Comparison of ENCODE assay signal across 12 cellular contexts in the genomic region with DNA sequence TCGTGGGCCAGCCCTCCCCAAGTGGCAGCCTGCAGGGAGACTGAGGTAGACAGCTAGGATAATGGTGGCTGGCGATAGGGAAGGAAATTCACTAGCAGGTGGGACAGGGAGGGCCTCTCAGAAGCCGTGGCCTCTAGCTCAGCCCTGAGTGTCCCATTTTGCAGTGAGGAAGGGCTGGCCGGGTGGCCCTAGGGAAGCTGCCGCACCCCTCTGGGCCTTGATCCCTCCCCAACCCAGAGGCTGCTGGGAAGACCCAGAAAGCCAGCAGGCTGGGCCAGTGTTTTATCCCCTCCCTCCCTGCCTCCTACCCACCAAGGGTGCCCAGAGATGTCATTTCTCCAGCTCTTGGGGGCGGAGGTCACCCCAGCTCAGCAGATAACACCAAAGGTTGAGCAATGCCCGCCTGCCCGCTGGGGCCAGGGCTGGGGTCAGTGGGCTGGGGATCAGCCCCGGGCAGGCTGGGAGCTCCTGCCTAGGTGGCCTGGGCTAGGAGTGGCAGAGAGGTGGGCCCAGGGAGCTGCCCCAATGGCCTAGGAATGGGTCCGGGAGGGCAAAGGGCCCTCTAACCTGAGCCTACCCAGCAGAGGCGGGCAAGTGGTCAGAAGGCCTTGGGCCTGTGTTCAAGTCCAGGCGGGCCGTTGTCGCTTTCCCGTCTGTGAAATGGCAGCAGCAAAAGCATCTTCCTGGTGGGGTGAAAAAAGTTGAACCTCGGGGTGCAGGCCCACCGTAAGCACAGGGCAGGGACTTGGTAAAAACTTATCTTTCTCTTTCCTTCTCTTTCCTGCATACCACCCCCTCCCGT. TPM values are rescaled to one million over a fixed set of nuclear protein-coding genes. Genes with fewer than 3 reads are reported as not detected.
DNase-seq lines count a peak whose midpoint lies in the region; ATAC-seq and TF ChIP-seq lines count a peak whose summit lies in the region.
"Had no signal": no experiment of that assay in that cellular context is flagged by ENCODE, and none has a peak within 500 bp of the region (broad histone marks: within the 10 kb centered on the region; RNA-seq: fewer than 3 reads in every experiment).

No MANE protein-coding gene starts in this region.

- H3K9me3 ChIP-seq in right atrium auricular region = no peaks in the 10 kb centered on the region
- H3K9me3 ChIP-seq in heart right ventricle = no peaks in the 10 kb centered on the region
- H3K9me3 ChIP-seq in adipocyte (ENCODE audit: control insufficient read depth, low read length) = no peaks in the 10 kb centered on the region
- H3K9me3 ChIP-seq in uterus = no peaks in the 10 kb centered on the region
- H3K9me3 ChIP-seq: BLaER1 had no signal

- no peak for TF ChIP-seq POLR2A in uterus (IDR thresholded peaks at IDR 0.05)

- H3K36me3 ChIP-seq in right atrium auricular region (peaks cover 20% of the 10 kb centered on the region), heart right ventricle (peaks cover 0 to 20% (median 0%) of the 10 kb centered on the region in 9 donors), adipocyte (ENCODE audit: control insufficient read depth, insufficient read depth, low read length, severe bottlenecking) (peaks cover 18% of the 10 kb centered on the region), uterus (no peaks in the 10 kb centered on the region)

- no peak overlapping the region for H3K4me3 ChIP-seq in right atrium auricular region
- no peak overlapping the region for H3K4me3 ChIP-seq in heart right ventricle
- H3K4me3 ChIP-seq in adipocyte (ENCODE audit: low read length) = no peak overlapping the region
- no peak overlapping the region for H3K4me3 ChIP-seq in uterus
- H3K4me3 ChIP-seq: BLaER1 had no signal

- no peaks in the 10 kb centered on the region for H3K36me3 Mint-ChIP-seq in naive B cell

- H3K27me3 ChIP-seq in right atrium auricular region (no peaks in the 10 kb centered on the region), heart right ventricle (peaks cover 0 to 9% (median 0%) of the 10 kb centered on the region in 7 donors), adipocyte (replicated peaks; ENCODE audit: control insufficient read depth, insufficient read depth, low read length) (no peaks in the 10 kb centered on the region), uterus (no peaks in the 10 kb centered on the region)
- H3K27me3 ChIP-seq: BLaER1, brain microvascular endothelial cell had no signal

- ATAC-seq in heart right ventricle (no peak), naive B cell (ENCODE audit: low read depth in 2 of 2) (no peak)
- ATAC-seq: T-helper 17 cell had no signal

- H3K27me3 Mint-ChIP-seq in naive B cell = peaks cover 0 to 18% (median 9%) of the 10 kb centered on the region in 3 donors

- H3K27ac ChIP-seq in right atrium auricular region = peak overlapping the region; percentile 99 to 100
- peak overlapping the region in 2 of 10 donors; percentile 99 for H3K27ac ChIP-seq in heart right ventricle
- H3K27ac ChIP-seq in uterus = peak overlapping the region; percentile 100
- H3K27ac ChIP-seq: BLaER1, brain microvascular endothelial cell had no signal

- peak overlapping the region; percentile 54 for H3K9ac ChIP-seq in adipocyte (ENCODE audit: low read length)
- H3K9ac ChIP-seq: BLaER1 had no signal

- intact Hi-C loops in heart right ventricle (cut with DNase I) (loop anchor here in 9 of 10 donors (1.0 to 10.0 kb wide), 9 partner anchors 272 to 558 kb away; no protein-coding TSS in a partner anchor), uterus (cut with DNase I; ENCODE audit: low total_unique reads) (loop anchor here (5.0 kb wide), 2 partner anchors 273 to 388 kb away; no protein-coding TSS in a partner anchor)

- 86 to 91% methylated on average over 18 of the region's 18 CpGs for WGBS in heart right ventricle, 2 donors

- peaks cover 13 to 24% (median 24%) of the 10 kb centered on the region in 3 donors for H3K4me1 Mint-ChIP-seq in naive B cell

- no peak for TF ChIP-seq CTCF in right atrium auricular region (IDR thresholded peaks at IDR 0.05)
- TF ChIP-seq CTCF in heart right ventricle (IDR thresholded peaks at IDR 0.05) = no peak
- no peak for TF ChIP-seq CTCF in uterus (IDR thresholded peaks at IDR 0.05)

- peak overlapping the region; percentile 44 to 87 (median 61) for H3K4me3 Mint-ChIP-seq in naive B cell

- H3K27ac Mint-ChIP-seq in naive B cell = peak overlapping the region in 4 of 6 donors; percentile 7 to 69 (median 45)
- H3K27ac Mint-ChIP-seq: T-helper 17 cell had no signal

- H3K4me1 ChIP-seq in right atrium auricular region (peaks cover 0 to 26% of the 10 kb centered on the region in 2 donors), heart right ventricle (peaks cover under 1 to 27% (median 16%) of the 10 kb centered on the region in 9 donors), adipocyte (ENCODE audit: control insufficient read depth, insufficient read depth, low read length) (peaks cover 11% of the 10 kb centered on the region), uterus (peaks cover 0 to 4% of the 10 kb centered on the region in 2 donors)

- H3K9me3 Mint-ChIP-seq in naive B cell = no peaks in the 10 kb centered on the region

- DNase-seq in right atrium auricular region (ENCODE audit: low spot score) = peak; percentile 61
- no peak for DNase-seq in heart right ventricle
- no peak for DNase-seq in adipocyte (ENCODE audit: low read depth)
- DNase-seq in naive B cell = no peak
- DNase-seq in uterus = no peak
- no peak for DNase-seq in NAMALWA (ENCODE audit: low spot score)
- no peak for DNase-seq in NCI-H2029 treated with DMSO at 0.1 percent for 48 hours (lab: John Stamatoyannopoulos, UW)
- no peak for DNase-seq in AG08396 (ENCODE audit: low spot score)
- DNase-seq: brain microvascular endothelial cell, NCI-H2107 had no signal

RNA-seq across cellular contexts. Expression of gene CEBPB, which starts 1.6 kb away (rescaled TPM):
- 100 to 1,000 TPM in 1 of 2 donors, 10 to 100 TPM in 1; 61.3 to 102 TPM for total RNA-seq in right atrium auricular region
- 100 to 1,000 TPM in 1 of 10 donors, 10 to 100 TPM in 9; 28.9 to 104 (median 42.3) TPM for total RNA-seq in heart right ventricle
- 10 to 100 TPM; 20.9 to 44.1 TPM for polyA plus RNA-seq in heart right ventricle
- 10 to 100 TPM in 4 of 6 donors, 1 to 10 TPM in 2; 8.3 to 17.0 (median 13.0) TPM for polyA plus RNA-seq in naive B cell (ENCODE audit: low read depth in 6 of 6)
- total RNA-seq in uterus = 100 to 1,000 TPM in 1 of 4 donors, 10 to 100 TPM in 3; 15.6 to 100 (median 59.9) TPM

RNA-seq across cellular contexts. Expression of gene PEDS1, which starts 35.6 kb away (rescaled TPM):
- total RNA-seq in right atrium auricular region (10 to 100 TPM; 26.1 to 30.7 TPM), heart right ventricle (10 to 100 TPM; 12.2 to 36.2 (median 19.4) TPM), uterus (10 to 100 TPM in 1 of 4 donors, 1 to 10 TPM in 3; 1.5 to 19.8 (median 6.1) TPM)
- polyA plus RNA-seq in heart right ventricle (10 to 100 TPM; 31.1 to 40.2 TPM), naive B cell (ENCODE audit: low read depth in 6 of 6) (10 to 100 TPM; 14.1 to 22.6 (median 16.9) TPM)
